Comparison of ENCODE assay signal across 1 cellular context in the genomic region with DNA sequence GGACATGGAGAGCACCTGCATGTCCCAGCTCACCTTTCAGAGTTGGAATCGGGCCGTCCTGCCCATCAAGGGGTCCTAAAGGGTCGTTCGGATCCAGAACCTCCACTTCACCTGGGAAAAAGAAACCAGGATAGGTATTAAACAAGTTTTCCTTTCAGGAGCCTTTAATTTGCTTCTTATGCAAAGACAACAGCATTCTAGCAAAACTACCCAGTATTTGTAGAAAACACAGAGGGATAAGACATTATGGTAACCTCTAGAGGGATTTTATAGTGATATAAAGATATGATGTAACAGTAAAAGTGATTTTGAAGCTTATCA.
TF ChIP-seq lines count a peak whose summit lies in the region.

No MANE protein-coding gene starts in this region.

TF ChIP-seq in IMR-90, 13 proteins besides CTCF, POLR2A, EP300 and RAD21:
- TF ChIP-seq MAFK (IDR thresholded peaks at IDR 0.05; ENCODE audit: low read depth, low read length), result no peak
- TF ChIP-seq MXI1 (IDR thresholded peaks at IDR 0.05; ENCODE audit: borderline replicate concordance, low read depth, low read length), result no peak
- TF ChIP-seq, protein P1, sequence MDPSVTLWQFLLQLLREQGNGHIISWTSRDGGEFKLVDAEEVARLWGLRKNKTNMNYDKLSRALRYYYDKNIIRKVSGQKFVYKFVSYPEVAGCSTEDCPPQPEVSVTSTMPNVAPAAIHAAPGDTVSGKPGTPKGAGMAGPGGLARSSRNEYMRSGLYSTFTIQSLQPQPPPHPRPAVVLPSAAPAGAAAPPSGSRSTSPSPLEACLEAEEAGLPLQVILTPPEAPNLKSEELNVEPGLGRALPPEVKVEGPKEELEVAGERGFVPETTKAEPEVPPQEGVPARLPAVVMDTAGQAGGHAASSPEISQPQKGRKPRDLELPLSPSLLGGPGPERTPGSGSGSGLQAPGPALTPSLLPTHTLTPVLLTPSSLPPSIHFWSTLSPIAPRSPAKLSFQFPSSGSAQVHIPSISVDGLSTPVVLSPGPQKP (IDR thresholded peaks at IDR 0.05; ENCODE audit: borderline replicate concordance, low read depth, low read length), result no peak
- TF ChIP-seq BHLHE40 (IDR thresholded peaks at IDR 0.05; ENCODE audit: low read depth, low read length), result no peak
- no peak for TF ChIP-seq MAZ (IDR thresholded peaks at IDR 0.05; ENCODE audit: borderline replicate concordance, low read depth, low read length)
- no peak for TF ChIP-seq SMC3 (IDR thresholded peaks at IDR 0.05; ENCODE audit: low read depth, low read length)
- TF ChIP-seq RFX5 (IDR thresholded peaks at IDR 0.05; ENCODE audit: low read depth, low read length), result no peak
- TF ChIP-seq CHD1 (IDR thresholded peaks at IDR 0.05; ENCODE audit: low read depth, low read length), result no peak
- TF ChIP-seq NFE2L2 (IDR thresholded peaks at IDR 0.05; ENCODE audit: low read depth, low read length), result no peak
- TF ChIP-seq, protein P2, sequence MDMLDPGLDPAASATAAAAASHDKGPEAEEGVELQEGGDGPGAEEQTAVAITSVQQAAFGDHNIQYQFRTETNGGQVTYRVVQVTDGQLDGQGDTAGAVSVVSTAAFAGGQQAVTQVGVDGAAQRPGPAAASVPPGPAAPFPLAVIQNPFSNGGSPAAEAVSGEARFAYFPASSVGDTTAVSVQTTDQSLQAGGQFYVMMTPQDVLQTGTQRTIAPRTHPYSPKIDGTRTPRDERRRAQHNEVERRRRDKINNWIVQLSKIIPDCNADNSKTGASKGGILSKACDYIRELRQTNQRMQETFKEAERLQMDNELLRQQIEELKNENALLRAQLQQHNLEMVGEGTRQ (IDR thresholded peaks at IDR 0.05; ENCODE audit: low read depth, low read length), result no peak
- no peak for TF ChIP-seq CEBPB (IDR thresholded peaks at IDR 0.05; ENCODE audit: low read depth, low read length)
- no peak for TF ChIP-seq RCOR1 (IDR thresholded peaks at IDR 0.05; ENCODE audit: insufficient replicate concordance, low read length)
- TF ChIP-seq FOS (IDR thresholded peaks at IDR 0.05; ENCODE audit: low read depth, low read length), result no peak
TF ChIP-seq in IMR-90: peak in this region for 0.
